In genomic region chr9:87655731-87656130, GRCh38 we compare ENCODE assay signal across 25 cellular contexts.
DNase-seq lines count a peak whose midpoint lies in the region; ATAC-seq and TF ChIP-seq lines count a peak whose summit lies in the region.
"Had no signal": no experiment of that assay in that cellular context is flagged by ENCODE, and none has a peak within 500 bp of the region (broad histone marks: within the 10 kb centered on the region; RNA-seq: fewer than 3 reads in every experiment).

No MANE protein-coding gene starts in this region.

- peaks cover 3% of the 10 kb centered on the region for H3K27me3 Mint-ChIP-seq in nephron progenitor cell (ENCODE audit: low read depth, poor library complexity)
- H3K27me3 Mint-ChIP-seq in activated T-helper 2 cell treated with anti-CD3 and anti-CD28 coated beads, Interferon-gamma antibody, Interleukin-2, Interleukin-4, amounts not matched to agents 10 μg/mL and 5 μg/mL and 100 μg/mL, durations not matched to agents 14 hours and 24 hours and 36 hours (ENCODE audit: low read depth) = no peaks in the 10 kb centered on the region

- intact Hi-C loops in heart right ventricle (cut with DNase I) (no loop called here), esophagus muscularis mucosa (cut with DNase I) (loop anchor here (5.0 kb wide), 1 partner anchor 158 kb away; the partner anchor contains the start of gene DAPK1)
- intact Hi-C loops in activated T-helper 2 cell treated with anti-CD3 and anti-CD28 coated beads, Interferon-gamma antibody, Interleukin-2, Interleukin-4, amounts not matched to agents 10 μg/mL and 5 μg/mL and 100 μg/mL, durations not matched to agents 14 hours and 24 hours and 36 hours (cut with micrococcal nuclease) = no loop called here

- peaks cover 24% of the 10 kb centered on the region for H3K4me1 Mint-ChIP-seq in nephron progenitor cell
- H3K4me1 Mint-ChIP-seq in activated T-helper 2 cell treated with anti-CD3 and anti-CD28 coated beads, Interferon-gamma antibody, Interleukin-2, Interleukin-4, amounts not matched to agents 10 μg/mL and 5 μg/mL and 100 μg/mL, durations not matched to agents 14 hours and 24 hours and 36 hours (ENCODE audit: low read depth) = no peaks in the 10 kb centered on the region
- H3K4me1 Mint-ChIP-seq: B cell had no signal

- no peak for TF ChIP-seq POLR2A in esophagus muscularis mucosa (IDR thresholded peaks at IDR 0.05; ENCODE audit: low read depth)

- no peaks in the 10 kb centered on the region for H3K9me3 Mint-ChIP-seq in nephron progenitor cell
- no peaks in the 10 kb centered on the region for H3K9me3 Mint-ChIP-seq in activated T-helper 2 cell treated with anti-CD3 and anti-CD28 coated beads, Interferon-gamma antibody, Interleukin-2, Interleukin-4, amounts not matched to agents 10 μg/mL and 5 μg/mL and 100 μg/mL, durations not matched to agents 14 hours and 24 hours and 36 hours
- H3K9me3 Mint-ChIP-seq: CD8-positive, alpha-beta T cell had no signal

- ATAC-seq in heart right ventricle = no peak
- no peak for ATAC-seq in GM18498 (IDR thresholded peaks at IDR 0.05; ENCODE audit: unreplicated experiment)
- ATAC-seq: CD8-positive, alpha-beta T cell had no signal

- H3K4me3 Mint-ChIP-seq in nephron progenitor cell = no peak overlapping the region
- H3K4me3 Mint-ChIP-seq in activated T-helper 2 cell treated with anti-CD3 and anti-CD28 coated beads, Interferon-gamma antibody, Interleukin-2, Interleukin-4, amounts not matched to agents 10 μg/mL and 5 μg/mL and 100 μg/mL, durations not matched to agents 14 hours and 24 hours and 36 hours (ENCODE audit: low read depth) = no peak overlapping the region
- H3K4me3 Mint-ChIP-seq: B cell; CD8-positive, alpha-beta T cell had no signal

- H3K27me3 ChIP-seq in right atrium auricular region (no peaks in the 10 kb centered on the region), heart right ventricle (peaks cover 0 to 9% (median 0%) of the 10 kb centered on the region in 7 donors), esophagus muscularis mucosa (no peaks in the 10 kb centered on the region)

- no peak for TF ChIP-seq CTCF in right atrium auricular region (IDR thresholded peaks at IDR 0.05)
- no peak for TF ChIP-seq CTCF in heart right ventricle (IDR thresholded peaks at IDR 0.05)
- TF ChIP-seq CTCF in esophagus muscularis mucosa (IDR thresholded peaks at IDR 0.05) = no peak
- TF ChIP-seq CTCF in nephron progenitor cell (IDR thresholded peaks at IDR 0.05) = no peak

- H3K27ac ChIP-seq in right atrium auricular region (no peak overlapping the region), heart right ventricle (no peak overlapping the region), esophagus muscularis mucosa (replicated peaks in 1 of 4) (peak overlapping the region; percentile 8 to 44 (median 26))
- H3K27ac ChIP-seq: 22Rv1, C4-2B, RWPE1 had no signal

- peak; percentile 13 for DNase-seq in right atrium auricular region (ENCODE audit: low spot score)
- no peak for DNase-seq in heart right ventricle
- DNase-seq in esophagus muscularis mucosa (ENCODE audit: extremely low spot score) = no peak
- no peak for DNase-seq in nephron progenitor cell
- DNase-seq in activated T-helper 2 cell treated with anti-CD3 and anti-CD28 coated beads, Interferon-gamma antibody, Interleukin-2, Interleukin-4, amounts not matched to agents 10 μg/mL and 5 μg/mL and 100 μg/mL, durations not matched to agents 14 hours and 24 hours and 36 hours (ENCODE audit: low spot score) = no peak
- no peak for DNase-seq in stimulated activated CD4-positive, alpha-beta T cell treated with anti-CD3 and anti-CD28 coated beads, Interleukin-4, amount 100 ng/mL, for 1 hour
- DNase-seq in activated CD4-positive, alpha-beta T cell treated with anti-CD3 and anti-CD28 coated beads, Interleukin-2, amount 50 U/mL, for 48 hours = no peak
- DNase-seq: Caco-2; CD8-positive, alpha-beta T cell; DMS 273 treated with DMSO at 0.1 percent for 48 hours; DMS79; GDM1; H7; KG1; MM.1S; NCI-H2029; NCI-H226; NCI-H510A; NCI-H69; SHP77 had no signal

- H3K4me1 ChIP-seq in right atrium auricular region (no peaks in the 10 kb centered on the region), heart right ventricle (peaks cover 0 to 25% (median 0%) of the 10 kb centered on the region in 9 donors), esophagus muscularis mucosa (peaks cover 0 to 26% (median 25%) of the 10 kb centered on the region in 4 donors)
- H3K4me1 ChIP-seq: Caco-2 had no signal

- no peaks in the 10 kb centered on the region for H3K36me3 ChIP-seq in right atrium auricular region
- peaks cover 0 to 28% (median 0%) of the 10 kb centered on the region in 9 donors for H3K36me3 ChIP-seq in heart right ventricle
- peaks cover 0 to 52% (median 31%) of the 10 kb centered on the region in 4 donors for H3K36me3 ChIP-seq in esophagus muscularis mucosa

- no peak for TF ChIP-seq EP300 in esophagus muscularis mucosa (IDR thresholded peaks at IDR 0.05)

- H3K9me3 ChIP-seq in right atrium auricular region (no peaks in the 10 kb centered on the region), heart right ventricle (no peaks in the 10 kb centered on the region), esophagus muscularis mucosa (no peaks in the 10 kb centered on the region)
- H3K9me3 ChIP-seq: Caco-2 had no signal

- 93 to 95% methylated on average over 9 of the region's 9 CpGs for whole genome bisulfite sequencing in heart right ventricle, 2 donors
- 91% methylated on average over 9 of the region's 9 CpGs for WGBS in esophagus muscularis mucosa

- H3K27ac Mint-ChIP-seq in nephron progenitor cell = peak overlapping the region; percentile 76
- H3K27ac Mint-ChIP-seq in activated T-helper 2 cell treated with anti-CD3 and anti-CD28 coated beads, Interferon-gamma antibody, Interleukin-2, Interleukin-4, amounts not matched to agents 10 μg/mL and 5 μg/mL and 100 μg/mL, durations not matched to agents 14 hours and 24 hours and 36 hours = no peak overlapping the region
- H3K27ac Mint-ChIP-seq: B cell; CD8-positive, alpha-beta T cell had no signal

- H3K36me3 Mint-ChIP-seq in nephron progenitor cell (ENCODE audit: low read depth) = peaks cover 48% of the 10 kb centered on the region
- H3K36me3 Mint-ChIP-seq in activated T-helper 2 cell treated with anti-CD3 and anti-CD28 coated beads, Interferon-gamma antibody, Interleukin-2, Interleukin-4, amounts not matched to agents 10 μg/mL and 5 μg/mL and 100 μg/mL, durations not matched to agents 14 hours and 24 hours and 36 hours (ENCODE audit: low read depth) = no peaks in the 10 kb centered on the region
- H3K36me3 Mint-ChIP-seq: CD8-positive, alpha-beta T cell had no signal

- H3K4me3 ChIP-seq in right atrium auricular region (no peak overlapping the region), heart right ventricle (no peak overlapping the region), esophagus muscularis mucosa (no peak overlapping the region)

Comparison
In these comparisons a context has a peak if more than half of its experiments do, and no peak if none do; other contexts are left out.
1. H3K27ac ChIP-seq: peak in esophagus muscularis mucosa (4 of 4); none in right atrium auricular region (0 of 2) and heart right ventricle (0 of 10).